9 cellular contexts compared by ENCODE assay signal in genomic region chrX:71618303-71618721, GRCh38. TPM values are rescaled to one million over a fixed set of nuclear protein-coding genes. Genes with fewer than 3 reads are reported as not detected.
DNase-seq lines count a peak whose midpoint lies in the region; ATAC-seq and TF ChIP-seq lines count a peak whose summit lies in the region.
"Had no signal": no experiment of that assay in that cellular context is flagged by ENCODE, and none has a peak within 500 bp of the region (broad histone marks: within the 10 kb centered on the region; RNA-seq: fewer than 3 reads in every experiment).

Gene CXCR3, minus strand, starts transcription at chrX:71618511. Its CDS starts 62 bp downstream, at chrX:71618449.

- H3K9ac ChIP-seq in duodenal mucosa (ENCODE audit: low read depth in 1 of 2, low read length in 2 of 2): peak within 1 kb of the TSS; percentile 51 to 72

- peak within 1 kb of the TSS; percentile 80 for H3K27ac ChIP-seq in duodenal mucosa (ENCODE audit: low read depth, low read length)
- H3K27ac ChIP-seq in WERI-Rb-1: no peak within 1 kb of the TSS

- peak within 1 kb of the TSS; percentile 43 to 46 for H3K4me3 ChIP-seq in duodenal mucosa (ENCODE audit: low read depth in 1 of 2, low read length in 2 of 2)
- no peak within 1 kb of the TSS for H3K4me3 ChIP-seq in WERI-Rb-1 (ENCODE audit: low read depth, low read length)
- no peak within 1 kb of the TSS for H3K4me3 ChIP-seq in H7 (ENCODE audit: insufficient read depth, low read depth, low read length)

- peak; percentile 64 for DNase-seq in stimulated activated CD8-positive, alpha-beta memory T cell treated with anti-CD3 and anti-CD28 coated beads, Interleukin-4, amount 100 ng/mL, for 24 hours (ENCODE audit: low read depth)
- DNase-seq in HuH-7 (ENCODE audit: low spot score) (no peak), WERI-Rb-1 (no peak), H7 (no peak)

- H3K9me3 ChIP-seq in duodenal mucosa (ENCODE audit: control insufficient read depth in 1 of 2, low read length in 2 of 2): no peaks in the 10 kb centered on the region
- no peaks in the 10 kb centered on the region for H3K9me3 ChIP-seq in WERI-Rb-1 (ENCODE audit: severe bottlenecking)

- H3K27me3 ChIP-seq in duodenal mucosa (ENCODE audit: control insufficient read depth in 1 of 2, insufficient read depth in 2 of 2, low read length in 2 of 2): no peaks in the 10 kb centered on the region
- peaks cover 21% of the 10 kb centered on the region for H3K27me3 ChIP-seq in WERI-Rb-1 (ENCODE audit: insufficient read depth, low read depth, severe bottlenecking)
- H3K27me3 ChIP-seq in H7 (ENCODE audit: control insufficient read depth, insufficient read depth, low read length): no peaks in the 10 kb centered on the region

- peaks cover 44 to 54% of the 10 kb centered on the region in 2 donors for H3K4me1 ChIP-seq in duodenal mucosa (ENCODE audit: control insufficient read depth in 1 of 2, insufficient read depth in 2 of 2, low read length in 2 of 2)

- ATAC-seq in GM19324 (IDR thresholded peaks at IDR 0.05; ENCODE audit: low FRiP score, unreplicated experiment): peak; percentile 45
- ATAC-seq in HG03378 (IDR thresholded peaks at IDR 0.05; ENCODE audit: unreplicated experiment): peak; percentile 69
- ATAC-seq in activated CD4-positive, CD25-positive, alpha-beta regulatory T cell treated with anti-CD3 and anti-CD28 coated beads, Interleukin-2, amount 50 U/mL, for 24 hours: peak; percentile 48 to 55

- TF ChIP-seq CTCF in WERI-Rb-1 (IDR thresholded peaks at IDR 0.05; ENCODE audit: low read depth, low read length): no peak

- H3K36me3 ChIP-seq in duodenal mucosa (ENCODE audit: control insufficient read depth in 1 of 2, insufficient read depth in 2 of 2, low read length in 2 of 2) (no peaks in the 10 kb centered on the region), WERI-Rb-1 (no peaks in the 10 kb centered on the region), H7 (replicated peaks; ENCODE audit: control insufficient read depth, insufficient read depth, low read length) (no peaks in the 10 kb centered on the region)

RNA-seq across cellular contexts. Expression of gene CXCR3, which starts in this region (rescaled TPM):
- not detected in 2 replicates for total RNA-seq in H7 (2014; rRNA removed; shearing (Covaris generic))
- total RNA-seq: SK-MEL-5 had no signal

Comparison
In these comparisons a context has a peak if more than half of its experiments do, and no peak if none do; other contexts are left out.
1. H3K4me3 ChIP-seq: peak in duodenal mucosa (2 of 2); none in WERI-Rb-1 (single experiment) and H7 (single experiment).
2. Peak in every context shown above with its lines, with median percentiles within 50 percentile points of each other: ATAC-seq.